Comparison of ENCODE assay signal across 8 cellular contexts in genomic region chr6:125154184-125155135, GRCh38. TPM values are rescaled to one million over a fixed set of nuclear protein-coding genes. Genes with fewer than 3 reads are reported as not detected.
DNase-seq lines count a peak whose midpoint lies in the region; ATAC-seq and TF ChIP-seq lines count a peak whose summit lies in the region.

No MANE protein-coding gene starts in this region.

- CTCF ChIA-PET in MCF 10A (lab: Yijun Ruan, JAX) = interaction anchor here (0.6 to 4.5 kb wide), 58 partner anchors 8 to 942 kb away, joined by 3 to 70 read pairs (median 5); partner anchors contain the start of gene HDDC2

- H3K9me3 Mint-ChIP-seq in MCF 10A (ENCODE audit: unreplicated experiment) = no peaks in the 10 kb centered on the region
- no peaks in the 10 kb centered on the region for H3K9me3 Mint-ChIP-seq in immature natural killer cell

- H3K4me1 ChIP-seq in NT2/D1 (ENCODE audit: insufficient read depth, insufficient read length) = no peaks in the 10 kb centered on the region

- H3K4me3 ChIP-seq in NT2/D1 (ENCODE audit: insufficient read length, low read depth) = peak overlapping the region; percentile 62

- intact Hi-C loops in MCF 10A (cut with micrococcal nuclease) = loop anchor here (1.0 to 5.0 kb wide), 2 partner anchors 147 to 613 kb away; partner anchors contain the start of gene HDDC2

- ATAC-seq in GM21786 (IDR thresholded peaks at IDR 0.05; ENCODE audit: unreplicated experiment) = no peak

- H3K36me3 ChIP-seq in NT2/D1 (ENCODE audit: insufficient read depth, insufficient read length, low read length) = no peaks in the 10 kb centered on the region

- DNase-seq in stimulated activated CD4-positive, alpha-beta T cell treated with anti-CD3 and anti-CD28 coated beads, Interleukin-12 subunit alpha, Interleukin-12 subunit beta, amount 100 ng/mL, for 4 hours = peak; percentile 1
- DNase-seq in stimulated activated CD4-positive, alpha-beta T cell treated with anti-CD3 and anti-CD28 coated beads, Interleukin-4, amount 100 ng/mL, for 24 hours = no peak
- DNase-seq in NT2/D1 (ENCODE audit: low read depth, low spot score) = peak; percentile 27
- peak; percentile 54 for DNase-seq in MCF 10A (ENCODE audit: unreplicated experiment)
- DNase-seq in immature natural killer cell = peak in 2 of 3 donors; percentile 3 to 7
- DNase-seq in stimulated activated CD4-positive, alpha-beta T cell treated with anti-CD3 and anti-CD28 coated beads, Interleukin-15, amount 100 ng/mL, for 24 hours = peak; percentile 48
- DNase-seq in NCI-H1436 (lab: John Stamatoyannopoulos, UW) = no peak

- H3K27me3 ChIP-seq in NT2/D1 (ENCODE audit: insufficient read depth, insufficient read length) = peaks cover 33% of the 10 kb centered on the region

- H3K27me3 Mint-ChIP-seq in MCF 10A (ENCODE audit: insufficient read depth, unreplicated experiment) = no peaks in the 10 kb centered on the region
- peaks cover 9 to 19% (median 9%) of the 10 kb centered on the region in 3 donors for H3K27me3 Mint-ChIP-seq in immature natural killer cell (ENCODE audit: low read depth in 3 of 3)

- H3K4me3 Mint-ChIP-seq in MCF 10A (ENCODE audit: unreplicated experiment) = peak overlapping the region; percentile 83
- H3K4me3 Mint-ChIP-seq in immature natural killer cell = peak overlapping the region; percentile 80 to 84 (median 81)

- peak overlapping the region; percentile 82 for H3K9ac ChIP-seq in NT2/D1 (ENCODE audit: insufficient read length, low read depth)

- H3K27ac Mint-ChIP-seq in MCF 10A (ENCODE audit: low read depth, unreplicated experiment) (peak overlapping the region; percentile 55), immature natural killer cell (peak overlapping the region in 1 of 6 donors; percentile 20)

- POLR2A ChIA-PET in MCF 10A (lab: Yijun Ruan, JAX) = interaction anchor here (0.7 to 3.3 kb wide), 22 partner anchors 10 to 652 kb away, joined by 3 to 20 read pairs (median 5); partner anchors contain the start of gene HDDC2

- peaks cover 16% of the 10 kb centered on the region for H3K4me1 Mint-ChIP-seq in MCF 10A (ENCODE audit: insufficient read depth, unreplicated experiment)
- peaks cover 7 to 18% of the 10 kb centered on the region in 2 donors for H3K4me1 Mint-ChIP-seq in immature natural killer cell

- TF ChIP-seq CTCF in MCF 10A (IDR thresholded peaks at IDR 0.05; ENCODE audit: unreplicated experiment) = peak; percentile 40

- H3K9me3 ChIP-seq in NT2/D1 (ENCODE audit: insufficient read depth, low read length) = 0 out of 2 replicates have a peak, but pooled peaks cover 3% of the 10 kb centered on the region

- H3K36me3 Mint-ChIP-seq in MCF 10A (ENCODE audit: insufficient read depth, unreplicated experiment) (peaks cover 6% of the 10 kb centered on the region), immature natural killer cell (no peaks in the 10 kb centered on the region)

- BruUV-seq in MCF 10A (replicated peaks; lab: Mats Ljungman, UMichigan) = TSS peak; percentile 40

RNA-seq across cellular contexts. Expression of gene TPD52L1, which starts 0.9 kb away (rescaled TPM):
- total RNA-seq in MCF 10A (2022) = 69.5 and 92.6 TPM in 2 replicates
- polyA plus RNA-seq in immature natural killer cell = 1 to 10 TPM; 2.2 to 5.2 (median 4.4) TPM

Comparison
In these comparisons a context has a peak if more than half of its experiments do, and no peak if none do; other contexts are left out.
1. DNase-seq: peak in stimulated activated CD4-positive, alpha-beta T cell treated with anti-CD3 and anti-CD28 coated beads, Interleukin-12 subunit alpha, Interleukin-12 subunit beta, amount 100 ng/mL, for 4 hours (single experiment), NT2/D1 (single experiment), MCF 10A (single experiment), immature natural killer cell (2 of 3) and stimulated activated CD4-positive, alpha-beta T cell treated with anti-CD3 and anti-CD28 coated beads, Interleukin-15, amount 100 ng/mL, for 24 hours (single experiment); none in stimulated activated CD4-positive, alpha-beta T cell treated with anti-CD3 and anti-CD28 coated beads, Interleukin-4, amount 100 ng/mL, for 24 hours (single experiment) and NCI-H1436 (single experiment).